In genomic region chr3:125039041-125039896, GRCh38 we compare ENCODE assay signal across 12 cellular contexts. TPM values are rescaled to one million over a fixed set of nuclear protein-coding genes. Genes with fewer than 3 reads are reported as not detected.
DNase-seq lines count a peak whose midpoint lies in the region; ATAC-seq, FAIRE-seq and TF ChIP-seq lines count a peak whose summit lies in the region.
"Had no signal": no experiment of that assay in that cellular context is flagged by ENCODE, and none has a peak within 500 bp of the region (broad histone marks: within the 10 kb centered on the region; RNA-seq: fewer than 3 reads in every experiment).

No MANE protein-coding gene starts in this region.

- no peaks in the 10 kb centered on the region for H3K27me3 ChIP-seq in H1 (replicated peaks in 1 of 4; ENCODE audit: control insufficient read depth in 3 of 4, extremely low read depth in 1 of 4, insufficient read depth in 3 of 4, low read length in 3 of 4)
- H3K27me3 ChIP-seq in mesenchymal stem cell (ENCODE audit: control insufficient read depth in 1 of 2, insufficient read depth in 1 of 2, low read length in 2 of 2), result no peaks in the 10 kb centered on the region
- H3K27me3 ChIP-seq: foreskin keratinocyte, pancreas had no signal

- no peak for TF ChIP-seq EP300 in H1 (IDR thresholded peaks at IDR 0.05; ENCODE audit: borderline replicate concordance in 1 of 2, low read depth in 2 of 2, low read length in 2 of 2)

- CTCF ChIA-PET in H1 (lab: Charles Lee; ENCODE audit: partially characterized antibody), result interaction anchor here (0.8 to 1.1 kb wide), 3 partner anchors 30 to 125 kb away, joined by 3 to 4 read pairs (median 3); no protein-coding TSS in a partner anchor

- no peak for FAIRE-seq in H1 (lab: Jason Lieb, UNC)
- FAIRE-seq: pancreas had no signal

- no peak for TF ChIP-seq RAD21 in H1 (IDR thresholded peaks at IDR 0.05 in 1 of 2, conservative IDR thresholded peaks at IDR 0.05 in 1 of 2; ENCODE audit: low read depth in 2 of 2, low read length in 2 of 2)

- H4K91ac ChIP-seq in H1 (replicated peaks; ENCODE audit: insufficient read length, low read length) (no peak overlapping the region), mesenchymal stem cell (ENCODE audit: low read length) (no peak overlapping the region)

- H3K14ac ChIP-seq in H1 (ENCODE audit: insufficient read length) (no peak overlapping the region), mesenchymal stem cell (ENCODE audit: low read length in 2 of 2) (no peak overlapping the region)

- H3K36me3 ChIP-seq in H1 (ENCODE audit: control insufficient read depth in 2 of 4, insufficient read depth in 4 of 4, low read length in 3 of 4) (no peaks in the 10 kb centered on the region), mesenchymal stem cell (ENCODE audit: control insufficient read depth in 1 of 2, insufficient read depth in 2 of 2, low read depth in 1 of 2, low read length in 2 of 2) (peaks cover 3 to 6% of the 10 kb centered on the region in 2 experiments)
- H3K36me3 ChIP-seq: pancreas had no signal

- H2AK5ac ChIP-seq in H1 (ENCODE audit: low read depth, low read length) (peak overlapping the region; percentile 59; the same call in 1 of the 2 replicates), mesenchymal stem cell (ENCODE audit: low read length, severe bottlenecking) (no peak overlapping the region)

- H3K9me3 ChIP-seq in H1 (ENCODE audit: insufficient read depth in 2 of 2, low read depth in 1 of 2, low read length in 1 of 2), result 0 out of 4 replicates have a peak, but pooled peaks cover 0 to 3% of the 10 kb centered on the region in 2 experiments
- peaks cover 12% of the 10 kb centered on the region for H3K9me3 ChIP-seq in mesenchymal stem cell (ENCODE audit: control insufficient read depth, low read length)
- H3K9me3 ChIP-seq: pancreas had no signal

- peak overlapping the region; percentile 5; the same call in 1 of the 2 replicates for H3K27ac ChIP-seq in H1 (ENCODE audit: low read depth, low read length)
- H3K27ac ChIP-seq in mesenchymal stem cell (ENCODE audit: low read length, poor library complexity, severe bottlenecking), result no peak overlapping the region
- H3K27ac ChIP-seq in temporal lobe (ENCODE audit: low read depth, low read length), result peak overlapping the region; percentile 14
- H3K27ac ChIP-seq: foreskin keratinocyte, pancreas had no signal

- H3K18ac ChIP-seq in H1 (ENCODE audit: extremely low read depth, low read length) (no peak overlapping the region), mesenchymal stem cell (ENCODE audit: low read depth in 1 of 2, low read length in 2 of 2) (peak overlapping the region in 1 of 2 experiments; percentile 14)

- TF ChIP-seq CTCF in H1 (IDR thresholded peaks at IDR 0.05; ENCODE audit: control extremely low read depth in 1 of 3, insufficient read depth in 1 of 3, low read depth in 1 of 3, low read length in 3 of 3), result no peak

- H3K23me2 ChIP-seq in H1 (ENCODE audit: low read depth, low read length), result no peaks in the 10 kb centered on the region

- 0 out of 2 replicates have a peak overlapping the region, but pooled peaks have one; percentile 61 for H2BK15ac ChIP-seq in H1 (ENCODE audit: low read length)
- H2BK15ac ChIP-seq in mesenchymal stem cell (ENCODE audit: low read depth, poor library complexity, severe bottlenecking), result no peak overlapping the region

- H2BK5ac ChIP-seq in H1 (ENCODE audit: low read depth, low read length) (no peak overlapping the region), mesenchymal stem cell (ENCODE audit: low read depth, low read length, poor library complexity, severe bottlenecking) (no peak overlapping the region)

- H3K9ac ChIP-seq in H1 (replicated peaks in 1 of 4; ENCODE audit: extremely low read depth in 1 of 4, low read depth in 3 of 4, low read length in 3 of 4), result no peak overlapping the region
- peak overlapping the region; percentile 68 for H3K9ac ChIP-seq in mesenchymal stem cell (ENCODE audit: low read length)

- DNase-seq in NCI-H2227 (lab: John Stamatoyannopoulos, UW; ENCODE audit: unreplicated experiment), result peak; percentile 35
- no peak for DNase-seq in H1 (ENCODE audit: low read depth in 1 of 2, low spot score in 2 of 2)
- peak; percentile 0 for DNase-seq in mesenchymal stem cell
- no peak for DNase-seq in SKM-1 treated with dmso at 0.1 percent for 144 hours (lab: John Stamatoyannopoulos, UW; ENCODE audit: unreplicated experiment)
- DNase-seq in activated CD8-positive, alpha-beta memory T cell treated with anti-CD3 and anti-CD28 coated beads, Interleukin-2, amount 50 U/mL, for 4 hours, result no peak
- DNase-seq: activated CD4-positive, CD25-positive, alpha-beta regulatory T cell treated with anti-CD3 and anti-CD28 coated beads, Interleukin-2, amount 50 U/mL, for 72 hours; foreskin keratinocyte; Kasumi-1; pancreas; PC-3 had no signal

- H3K23ac ChIP-seq in H1 (ENCODE audit: insufficient read length), result no peak overlapping the region
- H3K23ac ChIP-seq in mesenchymal stem cell (ENCODE audit: low read length in 2 of 2), result no peak overlapping the region

- H3K56ac ChIP-seq in H1 (replicated peaks; ENCODE audit: insufficient read length, low read depth, low read length), result no peak overlapping the region

- H4K5ac ChIP-seq in H1 (ENCODE audit: insufficient read length, low read depth, low read length), result no peak overlapping the region

- no peak overlapping the region for H2AFZ ChIP-seq in H1 (ENCODE audit: low read length)
- no peak overlapping the region for H2AFZ ChIP-seq in mesenchymal stem cell (ENCODE audit: low read depth, low read length)

- TF ChIP-seq POLR2A in H1 (IDR thresholded peaks at IDR 0.05; ENCODE audit: control extremely low read depth in 1 of 2, low read depth in 2 of 2, low read length in 2 of 2), result no peak

- H4K20me1 ChIP-seq in H1 (replicated peaks in 1 of 2; ENCODE audit: control insufficient read depth in 1 of 2, insufficient read depth in 2 of 2, low read length in 2 of 2), result no peaks in the 10 kb centered on the region

- peaks cover 10 to 22% (median 17%) of the 10 kb centered on the region in 4 experiments for H3K4me1 ChIP-seq in H1 (replicated peaks in 1 of 4; ENCODE audit: control insufficient read depth in 3 of 4, insufficient read depth in 4 of 4, low read length in 3 of 4)
- peaks cover 25% of the 10 kb centered on the region for H3K4me1 ChIP-seq in mesenchymal stem cell (ENCODE audit: control insufficient read depth, insufficient read depth, low read depth, low read length)

- peak overlapping the region; percentile 62 for H2BK20ac ChIP-seq in H1 (ENCODE audit: low read length)

- H3K79me1 ChIP-seq in H1 (ENCODE audit: low read depth, low read length) (0 out of 2 replicates have a peak, but pooled peaks cover 3% of the 10 kb centered on the region), mesenchymal stem cell (replicated peaks; ENCODE audit: low read length, poor library complexity, severe bottlenecking) (peaks cover 19% of the 10 kb centered on the region)

- peaks cover 0 to 7% of the 10 kb centered on the region in 2 experiments; a peak in 2 of 4 replicates for H3K79me2 ChIP-seq in H1 (ENCODE audit: control insufficient read depth in 1 of 2, insufficient read depth in 2 of 2, low read length in 2 of 2)

- ATAC-seq in HG03039 (IDR thresholded peaks at IDR 0.05; ENCODE audit: unreplicated experiment), result no peak
- ATAC-seq: foreskin keratinocyte, pancreas, PC-3 had no signal

- H2BK120ac ChIP-seq in H1 (replicated peaks; ENCODE audit: low read depth, low read length) (no peak overlapping the region), mesenchymal stem cell (ENCODE audit: low read depth, low read length) (no peak overlapping the region)

- POLR2A ChIA-PET in H1 (lab: Charles Lee; ENCODE audit: partially characterized antibody), result interaction anchor here (0.6 to 1.1 kb wide), 2 partner anchors 10 to 45 kb away, joined by 3 read pairs; no protein-coding TSS in a partner anchor

- H2BK12ac ChIP-seq in H1 (ENCODE audit: low read depth, low read length) (no peak overlapping the region), mesenchymal stem cell (ENCODE audit: low read length in 2 of 2) (no peak overlapping the region)

- 0 out of 4 replicates have a peak overlapping the region, but pooled peaks of 1 of the 2 experiments have one; percentile 32 for H3K4me2 ChIP-seq in H1 (ENCODE audit: insufficient read depth in 1 of 2, low read depth in 2 of 2, low read length in 2 of 2)
- no peak overlapping the region for H3K4me2 ChIP-seq in mesenchymal stem cell (ENCODE audit: low read length, poor library complexity, severe bottlenecking)

- H4K8ac ChIP-seq in H1 (ENCODE audit: extremely low read depth, insufficient read depth, low read length) (no peak overlapping the region; the same call in 1 of the 2 replicates), mesenchymal stem cell (ENCODE audit: low read length) (no peak overlapping the region)

- H3K4ac ChIP-seq in H1 (replicated peaks; ENCODE audit: insufficient read length, low read depth, low read length) (no peak overlapping the region), mesenchymal stem cell (ENCODE audit: low read depth in 1 of 2, low read length in 2 of 2) (peak overlapping the region in 1 of 2 experiments; percentile 22)

- WGBS in H1 (ENCODE audit: extremely low coverage in 1 of 2, insufficient coverage in 1 of 2, insufficient read length in 1 of 2, insufficient replicate concordance in 2 of 2, low coverage in 1 of 2, low lambda C conversion rate in 2 of 2, missing lambda C conversion rate in 1 of 2), 2 experiments, result 66% methylated on average over 8 of the region's 8 CpGs; no CpG with 5 or more reads in 1 of the 2 experiments
- WGBS in mesenchymal stem cell, result 71% methylated on average over 8 of the region's 8 CpGs

- H3K4me3 ChIP-seq in H1 (ENCODE audit: extremely low read depth in 1 of 4, insufficient read depth in 2 of 4, low read depth in 3 of 4, low read length in 4 of 4) (peak overlapping the region in 2 of 4 experiments; percentile 3 to 11; a peak in 3 of 8 replicates), mesenchymal stem cell (ENCODE audit: insufficient read depth in 1 of 2, low read depth in 1 of 2, low read length in 2 of 2) (peak overlapping the region in 1 of 2 experiments; percentile 58)
- H3K4me3 ChIP-seq: pancreas had no signal

TF ChIP-seq in H1, 55 proteins besides CTCF, POLR2A, EP300 and RAD21 (continues in another document):
- TF ChIP-seq CBX8 (IDR thresholded peaks at IDR 0.05; ENCODE audit: borderline replicate concordance, low read depth, low read length) (no peak), FOSL1 (IDR thresholded peaks at IDR 0.05; ENCODE audit: insufficient read depth, low read depth, low read length) (no peak), TAF7 (optimal IDR thresholded peaks at IDR 0.05; ENCODE audit: borderline replicate concordance, low read depth, low read length) (no peak)

RNA-seq across cellular contexts. Expression of gene HEG1, which starts 16.5 kb away (rescaled TPM):
- total RNA-seq in H1 (2021; fragmentation: NEBNext Ultra II Directional; extraction: Animal tissue kit (Norgen Biotek cat#: 25700)), result 9.7 and 13.1 TPM in 2 replicates
- polyA plus RNA-seq in H1 (2011; rRNA removed), result 5.0 and 5.3 TPM in 2 replicates
- polyA plus RNA-seq in H1 (2011; cell fraction: cytosol; rRNA removed), result 3.2 TPM
- polyA plus RNA-seq in H1 (2011; cell fraction: nucleus; rRNA removed), result 5.4 TPM
- polyA plus RNA-seq in H1 (2012, experiment 1 of 2), result 4.5 to 6.0 TPM (median 5.0 TPM) in 4 replicates
- 0.62 TPM for polyA plus RNA-seq in H1 (2012, experiment 2 of 2)
- polyA plus RNA-seq in H1 (2013, experiment 1 of 2), result 5.1 TPM
- polyA plus RNA-seq in H1 (2013, experiment 2 of 2), result 5.3 TPM
- polyA minus RNA-seq in H1 (2011; rRNA and poly(A)+ RNA removed), result 9.4 and 11.0 TPM in 2 replicates
- polyA minus RNA-seq in H1 (2011; cell fraction: cytosol; rRNA and poly(A)+ RNA removed), result 8.3 TPM
- polyA minus RNA-seq in H1 (2011; cell fraction: nucleus; rRNA and poly(A)+ RNA removed), result 8.0 TPM
- polyA plus RNA-seq in mesenchymal stem cell (2013, experiment 1 of 2), result 134 TPM
- polyA plus RNA-seq in mesenchymal stem cell (2013, experiment 2 of 2), result 130 TPM
- 15.0 TPM for total RNA-seq in temporal lobe

Comparison
In these comparisons a context has a peak if more than half of its experiments do, and no peak if none do; other contexts are left out.
1. DNase-seq: peak in NCI-H2227 (single experiment) and mesenchymal stem cell (single experiment); none in H1 (0 of 2), SKM-1 treated with dmso at 0.1 percent for 144 hours (single experiment) and activated CD8-positive, alpha-beta memory T cell treated with anti-CD3 and anti-CD28 coated beads, Interleukin-2, amount 50 U/mL, for 4 hours (single experiment).